Comparison of ENCODE assay signal across 8 cellular contexts in the genomic region with DNA sequence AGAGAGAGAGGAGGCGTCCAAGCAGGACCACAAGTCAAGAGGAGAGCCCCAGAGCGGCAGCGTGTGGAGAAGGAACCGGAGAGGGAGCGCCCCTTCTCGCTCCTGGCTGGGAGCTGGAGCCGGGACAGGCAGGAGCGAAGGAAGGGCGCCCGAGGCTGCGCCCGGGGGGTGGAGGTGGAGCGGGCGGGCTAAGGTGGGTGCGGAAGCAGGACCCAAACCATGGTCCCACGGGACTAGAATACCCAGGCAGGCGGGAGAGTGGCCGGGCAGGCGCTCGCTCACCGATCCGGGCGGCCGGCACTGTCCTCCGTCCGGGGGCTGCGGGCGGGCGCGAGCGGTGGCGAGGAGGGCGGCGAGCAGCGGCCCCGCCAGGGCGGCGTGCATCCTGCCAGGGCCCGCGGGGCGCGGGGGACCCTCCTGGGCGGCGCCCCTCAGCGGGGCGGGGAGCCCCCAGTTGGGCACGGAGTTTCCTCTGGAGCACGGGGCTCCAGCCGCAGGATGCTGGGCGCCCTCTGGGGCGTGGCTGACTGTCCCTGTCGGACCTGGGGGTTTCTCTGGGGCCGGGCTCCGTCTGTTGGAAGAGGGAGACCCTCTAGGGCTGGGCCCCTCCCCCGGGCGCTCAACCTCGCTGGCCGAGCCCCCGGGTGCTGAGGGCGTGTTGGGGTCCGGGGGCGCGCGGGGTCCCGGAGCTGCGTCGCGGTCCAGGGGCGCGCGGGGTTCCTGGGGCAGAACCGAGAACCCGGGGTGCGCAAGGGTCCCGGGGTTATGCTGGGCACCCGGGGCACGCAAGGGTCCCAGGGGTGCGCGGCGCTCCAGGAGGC. TPM values are rescaled to one million over a fixed set of nuclear protein-coding genes. Genes with fewer than 3 reads are reported as not detected.
DNase-seq lines count a peak whose midpoint lies in the region; ATAC-seq, FAIRE-seq and TF ChIP-seq lines count a peak whose summit lies in the region.

No MANE protein-coding gene starts in this region.

- H3K4me1 Mint-ChIP-seq in CD4-positive, alpha-beta memory T cell: peaks cover 0 to 6% (median 5%) of the 10 kb centered on the region in 4 donors

- no peak overlapping the region for H3K27ac ChIP-seq in CD4-positive, alpha-beta memory T cell (ENCODE audit: low read depth, low read length)
- H3K27ac ChIP-seq in Panc1 (ENCODE audit: low read length): no peak overlapping the region
- H3K27ac ChIP-seq in pancreas: peak overlapping the region; percentile 68 to 80 (median 74)

- TF ChIP-seq CTCF in Panc1 (IDR thresholded peaks at IDR 0.05): no peak
- no peak for TF ChIP-seq CTCF in pancreas (IDR thresholded peaks at IDR 0.05)

- H3K9me3 Mint-ChIP-seq in CD4-positive, alpha-beta memory T cell: peaks cover 0 to 1% (median 0%) of the 10 kb centered on the region in 8 donors

- no peak for DNase-seq in CD4-positive, alpha-beta memory T cell
- no peak for DNase-seq in Panc1 (ENCODE audit: low read depth, low spot score)
- peak; percentile 19 for DNase-seq in glomerular visceral epithelial cell (ENCODE audit: extremely low spot score)
- peak in 5 of 6 donors; percentile 16 to 77 (median 50) for DNase-seq in pancreas
- no peak for DNase-seq in NCI-H2081 (lab: John Stamatoyannopoulos, UW)
- DNase-seq in HPDE6-E6E7 (ENCODE audit: extremely low spot score): no peak
- DNase-seq in hepatic stellate cell (ENCODE audit: low spot score): no peak

- intact Hi-C loops in CD4-positive, alpha-beta memory T cell (cut with micrococcal nuclease): loop anchor here (2.0 kb wide), 1 partner anchor 240 kb away; no protein-coding TSS in a partner anchor
- intact Hi-C loops in Panc1 (cut with micrococcal nuclease; ENCODE audit: unreplicated experiment): loop anchor here (5.0 kb wide), 2 partner anchors 61 to 206 kb away; no protein-coding TSS in a partner anchor
- intact Hi-C loops in pancreas (cut with DNase I): no loop called here

- no peaks in the 10 kb centered on the region for H3K36me3 Mint-ChIP-seq in CD4-positive, alpha-beta memory T cell

- BruUV-seq in Panc1 (replicated peaks; lab: Mats Ljungman, UMichigan): no TSS peak

- H3K4me1 ChIP-seq in CD4-positive, alpha-beta memory T cell (ENCODE audit: insufficient read depth, low read length): no peaks in the 10 kb centered on the region
- no peaks in the 10 kb centered on the region for H3K4me1 ChIP-seq in Panc1 (ENCODE audit: control insufficient read depth, insufficient read depth, low read length)
- H3K4me1 ChIP-seq in pancreas: peaks cover 0 to 3% (median 0%) of the 10 kb centered on the region in 3 donors

- no peak overlapping the region for H3K4me3 ChIP-seq in CD4-positive, alpha-beta memory T cell (ENCODE audit: low read length in 2 of 2)
- peak overlapping the region; percentile 27 to 31; a peak in 3 of 4 replicates for H3K4me3 ChIP-seq in Panc1 (ENCODE audit: low read depth in 2 of 2, low read length in 2 of 2)
- H3K4me3 ChIP-seq in pancreas: peak overlapping the region; percentile 28 to 57 (median 52)

- ATAC-seq in Panc1 (peak; percentile 50), pancreas (peak; percentile 24 to 49 (median 43)), GM18511 (IDR thresholded peaks at IDR 0.05; ENCODE audit: unreplicated experiment) (no peak)

- in situ Hi-C loops in Panc1 (cut with HindIII; ENCODE audit: low pct_unique_long_range_greater_than_20kb, low sequenced_read_pairs): no loop called here

- 4% methylated on average over 64 to 80 of the region's 80 CpGs for WGBS in pancreas, 2 donors

- H3K27me3 Mint-ChIP-seq in CD4-positive, alpha-beta memory T cell: peaks cover 41 to 45% of the 10 kb centered on the region in 2 donors

- no peak overlapping the region for H3K27ac Mint-ChIP-seq in CD4-positive, alpha-beta memory T cell

- CTCF ChIA-PET in CD4-positive, alpha-beta memory T cell (lab: Charles Lee; ENCODE audit: partially characterized antibody): interaction anchor here (1.3 to 2.9 kb wide), 3 partner anchors 12 to 42 kb away, joined by 3 to 36 read pairs (median 6); no protein-coding TSS in a partner anchor
- CTCF ChIA-PET in Panc1 (lab: Charles Lee): interaction anchor here (0.6 to 1.3 kb wide), 8 partner anchors 12 to 271 kb away, joined by 3 to 7 read pairs (median 5); no protein-coding TSS in a partner anchor

- H3K4me3 Mint-ChIP-seq in CD4-positive, alpha-beta memory T cell: peak overlapping the region; percentile 43 to 83 (median 68)

- H3K9me3 ChIP-seq in CD4-positive, alpha-beta memory T cell (ENCODE audit: control insufficient read depth in 1 of 2, low read length in 2 of 2): no peaks in the 10 kb centered on the region
- H3K9me3 ChIP-seq in Panc1 (ENCODE audit: control insufficient read depth, insufficient read depth, low read depth, low read length) (no peaks in the 10 kb centered on the region), pancreas (no peaks in the 10 kb centered on the region)

- H3K27me3 ChIP-seq in CD4-positive, alpha-beta memory T cell (ENCODE audit: insufficient read depth, low read length): peaks cover 5% of the 10 kb centered on the region
- peaks cover 17% of the 10 kb centered on the region for H3K27me3 ChIP-seq in Panc1 (ENCODE audit: control insufficient read depth, insufficient read depth, low read length)
- H3K27me3 ChIP-seq in pancreas: no peaks in the 10 kb centered on the region

- POLR2A ChIA-PET in CD4-positive, alpha-beta memory T cell (lab: Charles Lee; ENCODE audit: partially characterized antibody): interaction anchor here (0.8 kb wide), 1 partner anchor 12 kb away, joined by 3 read pairs; no protein-coding TSS in a partner anchor
- POLR2A ChIA-PET in Panc1 (lab: Charles Lee): no interaction called here

- H3K36me3 ChIP-seq in CD4-positive, alpha-beta memory T cell (ENCODE audit: insufficient read depth, low read length): no peaks in the 10 kb centered on the region
- H3K36me3 ChIP-seq in Panc1 (ENCODE audit: control insufficient read depth, insufficient read depth, low read length) (no peaks in the 10 kb centered on the region), pancreas (no peaks in the 10 kb centered on the region)

- FAIRE-seq in pancreas (lab: Jason Lieb, UNC): no peak

RNA-seq across cellular contexts. Expression of a gene that starts 0.6 kb away (rescaled TPM):
- total RNA-seq in CD4-positive, alpha-beta memory T cell: not detected
- not detected for polyA plus RNA-seq in CD4-positive, alpha-beta memory T cell
- not detected for total RNA-seq in Panc1 (2021; ENCODE audit: unreplicated experiment)
- not detected for polyA plus RNA-seq in Panc1 (2012; ENCODE audit: insufficient read length)
- total RNA-seq in pancreas: 1 to 10 TPM; 1.6 to 3.8 (median 3.3) TPM
- 1 to 10 TPM; 2.8 to 2.9 TPM for polyA plus RNA-seq in pancreas

Comparison
In these comparisons a context has a peak if more than half of its experiments do, and no peak if none do; other contexts are left out.
1. DNase-seq: peak in glomerular visceral epithelial cell (single experiment) and pancreas (5 of 6); none in CD4-positive, alpha-beta memory T cell (0 of 5), Panc1 (single experiment), NCI-H2081 (0 of 2), HPDE6-E6E7 (single experiment) and hepatic stellate cell (single experiment).
2. H3K27ac ChIP-seq: peak in pancreas (4 of 4); none in CD4-positive, alpha-beta memory T cell (single experiment) and Panc1 (single experiment).
3. H3K4me3 ChIP-seq: peak in Panc1 (2 of 2) and pancreas (4 of 4); none in CD4-positive, alpha-beta memory T cell (0 of 2).
4. intact Hi-C loops: an anchor here in CD4-positive, alpha-beta memory T cell (2.0 kb wide) and Panc1 (5.0 kb wide); none called in pancreas.